ENCODE assay signal across 14 cellular contexts in genomic region chrX:140507982-140508305, GRCh38. TPM values are rescaled to one million over a fixed set of nuclear protein-coding genes. Genes with fewer than 3 reads are reported as not detected.
A peak's percentile ranks its signal among the peaks of the same experiment; 100 is the strongest.
DNase-seq lines count a peak whose midpoint lies in the region; ATAC-seq and TF ChIP-seq lines count a peak whose summit lies in the region.
"Had no signal": no experiment of that assay in that cellular context is flagged by ENCODE, and none has a peak within 500 bp of the region (broad histone marks: within the 10 kb centered on the region; RNA-seq: fewer than 3 reads in every experiment).

No MANE protein-coding gene starts in this region.

- no peak overlapping the region for H3K27ac Mint-ChIP-seq in endothelial cell (ENCODE audit: unreplicated experiment)
- H3K27ac Mint-ChIP-seq in naive thymus-derived CD8-positive, alpha-beta T cell = no peak overlapping the region

- no peaks in the 10 kb centered on the region for H3K9me3 Mint-ChIP-seq in endothelial cell (ENCODE audit: unreplicated experiment)
- peaks cover 0 to 3% (median 0%) of the 10 kb centered on the region in 9 donors for H3K9me3 Mint-ChIP-seq in naive thymus-derived CD8-positive, alpha-beta T cell

- H3K4me3 ChIP-seq in LNCaP clone FGC (ENCODE audit: low read depth, low read length) = no peak overlapping the region
- H3K4me3 ChIP-seq: skin epidermis had no signal

- peaks cover 18% of the 10 kb centered on the region for H3K27me3 Mint-ChIP-seq in endothelial cell (ENCODE audit: unreplicated experiment)
- peaks cover 1 to 53% (median 27%) of the 10 kb centered on the region in 5 donors for H3K27me3 Mint-ChIP-seq in naive thymus-derived CD8-positive, alpha-beta T cell

- no peaks in the 10 kb centered on the region for H3K36me3 Mint-ChIP-seq in endothelial cell (ENCODE audit: low read depth, unreplicated experiment)
- peaks cover 0 to 1% (median 0%) of the 10 kb centered on the region in 3 donors for H3K36me3 Mint-ChIP-seq in naive thymus-derived CD8-positive, alpha-beta T cell

- H3K4me1 Mint-ChIP-seq in endothelial cell (ENCODE audit: unreplicated experiment) = peaks cover 4% of the 10 kb centered on the region
- peaks cover 0 to 5% (median 2%) of the 10 kb centered on the region in 4 donors for H3K4me1 Mint-ChIP-seq in naive thymus-derived CD8-positive, alpha-beta T cell

- no peak overlapping the region for H3K4me3 Mint-ChIP-seq in endothelial cell (ENCODE audit: unreplicated experiment)
- H3K4me3 Mint-ChIP-seq in naive thymus-derived CD8-positive, alpha-beta T cell = no peak overlapping the region

- DNase-seq in AG20443 (ENCODE audit: low spot score) (peak; percentile 22), LNCaP clone FGC (ENCODE audit: low read depth) (no peak), endothelial cell (ENCODE audit: low spot score) (peak; percentile 56), midbrain (lab: John Stamatoyannopoulos, UW) (peak; percentile 46), NCI-H1092 treated with DMSO at 0.1 percent for 48 hours (lab: John Stamatoyannopoulos, UW) (no peak), KG1 (lab: John Stamatoyannopoulos, UW) (no peak), NCI-H2171 treated with DMSO at 0.1 percent for 48 hours (lab: John Stamatoyannopoulos, UW) (no peak)
- no peak for DNase-seq in naive thymus-derived CD8-positive, alpha-beta T cell
- DNase-seq: AML-193; effector CD4-positive, alpha-beta T cell; NCI-H1694 had no signal

- POLR2A ChIA-PET in naive thymus-derived CD8-positive, alpha-beta T cell (lab: Charles Lee) = no interaction called here

- no peak for ATAC-seq in naive thymus-derived CD8-positive, alpha-beta T cell

- TF ChIP-seq CTCF in LNCaP clone FGC (IDR thresholded peaks at IDR 0.05; ENCODE audit: control insufficient read depth, extremely low read depth, insufficient read depth) (peak; percentile 44), endothelial cell (IDR thresholded peaks at IDR 0.05; ENCODE audit: unreplicated experiment) (no peak)

RNA-seq across cellular contexts. Expression of gene SOX3, which starts 3.1 kb away (rescaled TPM):
- 0.49 TPM for total RNA-seq in endothelial cell (ENCODE audit: unreplicated experiment)
- total RNA-seq in naive thymus-derived CD8-positive, alpha-beta T cell = not detected
- polyA plus RNA-seq in naive thymus-derived CD8-positive, alpha-beta T cell = not detected
- total RNA-seq: OCI-LY7, urinary bladder had no signal
- polyA plus RNA-seq: urinary bladder had no signal

Comparison
In these comparisons a context has a peak if more than half of its experiments do, and no peak if none do; other contexts are left out.
1. DNase-seq: peak in AG20443 (single experiment), endothelial cell (single experiment) and midbrain (single experiment); none in LNCaP clone FGC (single experiment), NCI-H1092 treated with DMSO at 0.1 percent for 48 hours (single experiment), naive thymus-derived CD8-positive, alpha-beta T cell (0 of 10), KG1 (single experiment) and NCI-H2171 treated with DMSO at 0.1 percent for 48 hours (single experiment).